Comparison of ENCODE assay signal across 8 cellular contexts in genomic region chr10:42552188-42553063, GRCh38.
DNase-seq lines count a peak whose midpoint lies in the region; ATAC-seq and TF ChIP-seq lines count a peak whose summit lies in the region.

No MANE protein-coding gene starts in this region.

- peak overlapping the region; percentile 93 to 97 (median 93) for H3K4me3 Mint-ChIP-seq in nephron

- H3K27ac Mint-ChIP-seq in nephron, result peak overlapping the region; percentile 68 to 78 (median 73)

- peak; percentile 98 for ATAC-seq in stimulated activated naive CD8-positive, alpha-beta T cell treated with anti-CD3 and anti-CD28 coated beads, Interleukin-15, Interleukin-2, amounts not matched to agents 100 U/mL and 50 U/mL, for 24 hours

- H3K9me3 ChIP-seq in ES-I3 (ENCODE audit: control insufficient read depth, insufficient read depth, low read length) (no peaks in the 10 kb centered on the region), HAP-1 (no peaks in the 10 kb centered on the region), MG63 (no peaks in the 10 kb centered on the region)

- in situ Hi-C loops in HAP-1 (cut with MboI; ENCODE audit: low sequenced_read_pairs), result no loop called here

- H3K4me1 ChIP-seq in ES-I3 (ENCODE audit: insufficient read depth, low read length) (no peaks in the 10 kb centered on the region), HAP-1 (peaks cover 13% of the 10 kb centered on the region)

- no peak for TF ChIP-seq CTCF in nephron (IDR thresholded peaks at IDR 0.05; ENCODE audit: unreplicated experiment in 3 of 3)

- H3K36me3 ChIP-seq in ES-I3 (ENCODE audit: insufficient read depth, low read length), result no peaks in the 10 kb centered on the region
- H3K36me3 ChIP-seq in HAP-1 (replicated peaks), result peaks cover 5% of the 10 kb centered on the region
- H3K36me3 ChIP-seq in MG63, result peaks cover 8% of the 10 kb centered on the region; the same call in 1 of the 2 replicates

- H3K27me3 ChIP-seq in HAP-1 (ENCODE audit: low read depth), result no peaks in the 10 kb centered on the region
- H3K27me3 ChIP-seq in MG63, result no peaks in the 10 kb centered on the region

- H3K9me3 Mint-ChIP-seq in nephron, result peaks cover 2% of the 10 kb centered on the region

- peak; percentile 91 to 95 for DNase-seq in HAP-1 (ENCODE audit: low spot score in 2 of 2)
- peak; percentile 94 for DNase-seq in MG63
- DNase-seq in SHP77 (lab: John Stamatoyannopoulos, UW), result peak; percentile 96 to 99
- DNase-seq in activated gamma-delta T cell (lab: John Stamatoyannopoulos, UW), result peak; percentile 76
- peak; percentile 94 for DNase-seq in fibroblast of the conjunctiva (ENCODE audit: low read depth)
- peak; percentile 94 for DNase-seq in stimulated activated naive CD8-positive, alpha-beta T cell treated with anti-CD3 and anti-CD28 coated beads, Interleukin-15, Interleukin-2, amounts not matched to agents 100 U/mL and 50 U/mL, for 24 hours

- peaks cover 39% of the 10 kb centered on the region for H3K36me3 Mint-ChIP-seq in nephron (ENCODE audit: low read depth)

- H3K4me3 ChIP-seq in HAP-1 (peak overlapping the region; percentile 68), MG63 (peak overlapping the region; percentile 96)

- peaks cover 5% of the 10 kb centered on the region for H3K27me3 Mint-ChIP-seq in nephron (ENCODE audit: low read depth)

- peak overlapping the region; percentile 63 for H3K9ac ChIP-seq in ES-I3 (ENCODE audit: low read depth, low read length)

- peaks cover 21% of the 10 kb centered on the region for H3K4me1 Mint-ChIP-seq in nephron

Comparison
In these comparisons a context has a peak if more than half of its experiments do, and no peak if none do; other contexts are left out.
1. Peak in every context shown above with its lines: DNase-seq, ATAC-seq and H3K4me3 ChIP-seq.